ENCODE assay signal across 8 cellular contexts in the genomic region with DNA sequence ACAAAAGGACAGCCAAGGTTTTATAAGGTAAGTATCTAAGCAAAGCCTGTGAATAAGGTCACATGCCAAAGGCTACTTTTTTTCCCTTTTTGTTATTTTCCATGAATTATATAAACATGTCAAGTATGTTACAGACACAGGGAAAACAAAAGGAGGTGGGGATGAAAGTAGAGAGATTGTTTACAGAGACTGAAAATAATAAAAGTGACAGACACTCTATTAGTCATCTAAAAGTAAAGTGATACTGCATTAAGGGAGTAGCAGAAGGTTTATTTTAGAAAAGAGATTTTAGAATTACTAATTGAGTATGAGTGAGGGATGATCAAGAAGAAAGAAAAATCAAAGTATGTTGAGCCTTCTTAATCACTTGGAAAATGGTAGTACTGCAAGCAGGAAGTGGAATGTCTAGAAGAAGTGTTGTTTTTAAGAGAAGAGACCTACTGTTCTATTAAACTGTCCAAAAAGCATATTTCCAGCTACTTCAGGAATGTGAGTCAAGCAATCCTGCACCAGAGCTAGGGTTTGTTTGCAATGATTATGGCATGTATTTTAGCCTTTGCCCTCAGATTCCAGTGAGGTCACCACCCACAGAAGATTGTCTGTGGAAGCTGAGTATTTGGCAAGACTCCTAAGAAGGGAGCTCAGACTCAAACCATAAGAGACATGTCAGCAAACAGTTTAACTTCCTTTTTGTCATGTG.
DNase-seq lines count a peak whose midpoint lies in the region; ATAC-seq and TF ChIP-seq lines count a peak whose summit lies in the region.

No MANE protein-coding gene starts in this region.

- peak; percentile 69 for DNase-seq in AG09309 (ENCODE audit: low read depth)
- peak; percentile 4 for DNase-seq in NAMALWA (ENCODE audit: low spot score)
- no peak for DNase-seq in naive thymus-derived CD8-positive, alpha-beta T cell
- no peak for DNase-seq in activated naive CD4-positive, alpha-beta T cell treated with anti-CD3 and anti-CD28 coated beads, Interleukin-2, amount 50 U/mL, for 16 hours
- DNase-seq in SK-N-DZ (ENCODE audit: low spot score) = no peak

- peaks cover 0 to 24% (median 0%) of the 10 kb centered on the region in 9 donors for H3K9me3 Mint-ChIP-seq in naive thymus-derived CD8-positive, alpha-beta T cell

- no peak for ATAC-seq in naive thymus-derived CD8-positive, alpha-beta T cell
- ATAC-seq in GM19023 (IDR thresholded peaks at IDR 0.05; ENCODE audit: unreplicated experiment) (no peak), GM18861 (IDR thresholded peaks at IDR 0.05; ENCODE audit: unreplicated experiment) (no peak)

- H3K4me1 Mint-ChIP-seq in naive thymus-derived CD8-positive, alpha-beta T cell = peaks cover 0 to 15% (median 3%) of the 10 kb centered on the region in 4 donors

- peaks cover 9% of the 10 kb centered on the region in 2 donors for H3K4me1 ChIP-seq in duodenal mucosa (ENCODE audit: control insufficient read depth in 1 of 2, insufficient read depth in 2 of 2, low read length in 2 of 2)

- H3K4me3 ChIP-seq in AG09309 (ENCODE audit: control insufficient read depth, low read depth, low read length) = peak overlapping the region; percentile 7
- peak overlapping the region; percentile 42 to 58 for H3K4me3 ChIP-seq in duodenal mucosa (ENCODE audit: low read depth in 1 of 2, low read length in 2 of 2)

- no peaks in the 10 kb centered on the region for H3K9me3 ChIP-seq in duodenal mucosa (ENCODE audit: control insufficient read depth in 1 of 2, low read length in 2 of 2)

- H3K9ac ChIP-seq in duodenal mucosa (ENCODE audit: low read depth in 1 of 2, low read length in 2 of 2) = no peak overlapping the region

- peak overlapping the region in 1 of 10 donors; percentile 2 for H3K27ac Mint-ChIP-seq in naive thymus-derived CD8-positive, alpha-beta T cell

- H3K27me3 Mint-ChIP-seq in naive thymus-derived CD8-positive, alpha-beta T cell = no peaks in the 10 kb centered on the region

- peaks cover 3 to 6% of the 10 kb centered on the region in 2 donors for H3K36me3 ChIP-seq in duodenal mucosa (ENCODE audit: control insufficient read depth in 1 of 2, insufficient read depth in 2 of 2, low read length in 2 of 2)

- no peak overlapping the region for H3K27ac ChIP-seq in duodenal mucosa (ENCODE audit: low read depth, low read length)

- POLR2A ChIA-PET in naive thymus-derived CD8-positive, alpha-beta T cell (lab: Charles Lee) = no interaction called here

- no peaks in the 10 kb centered on the region for H3K36me3 Mint-ChIP-seq in naive thymus-derived CD8-positive, alpha-beta T cell

- H3K27me3 ChIP-seq in duodenal mucosa (ENCODE audit: control insufficient read depth in 1 of 2, insufficient read depth in 2 of 2, low read length in 2 of 2) = no peaks in the 10 kb centered on the region

- no peak for TF ChIP-seq CTCF in AG09309 (IDR thresholded peaks at IDR 0.05; ENCODE audit: control insufficient read depth, insufficient read depth, low read depth, low read length, missing control alignments)

- H3K4me3 Mint-ChIP-seq in naive thymus-derived CD8-positive, alpha-beta T cell = peak overlapping the region; percentile 1 to 65 (median 19)

Comparison
In these comparisons a context has a peak if more than half of its experiments do, and no peak if none do; other contexts are left out.
1. DNase-seq: peak in AG09309 (single experiment) and NAMALWA (single experiment); none in naive thymus-derived CD8-positive, alpha-beta T cell (0 of 10), activated naive CD4-positive, alpha-beta T cell treated with anti-CD3 and anti-CD28 coated beads, Interleukin-2, amount 50 U/mL, for 16 hours (single experiment) and SK-N-DZ (single experiment).